10 cellular contexts compared by ENCODE assay signal in genomic region chr12:121144416-121144914, GRCh38. TPM values are rescaled to one million over a fixed set of nuclear protein-coding genes. Genes with fewer than 3 reads are reported as not detected.
A peak's percentile ranks its signal among the peaks of the same experiment; 100 is the strongest.
DNase-seq lines count a peak whose midpoint lies in the region; ATAC-seq and TF ChIP-seq lines count a peak whose summit lies in the region.
"Had no signal": no experiment of that assay in that cellular context is flagged by ENCODE, and none has a peak within 500 bp of the region (broad histone marks: within the 10 kb centered on the region; RNA-seq: fewer than 3 reads in every experiment).

No MANE protein-coding gene starts in this region.

- H3K4me1 ChIP-seq in BLaER1 treated with 17β-estradiol and CSF1 and Interleukin-3, amounts not matched to agents 10 nM and 100 nM: peaks cover 12 to 92% (median 38%) of the 10 kb centered on the region in 10 experiments; a peak in 18 of 20 replicates
- peaks cover 0 to 32% of the 10 kb centered on the region in 2 donors for H3K4me1 ChIP-seq in left lung

- intact Hi-C loops in left lung (cut with DNase I): no loop called here
- intact Hi-C loops in posterior vena cava (cut with DNase I): no loop called here

- peaks cover 0 to 15% of the 10 kb centered on the region in 2 donors for H3K36me3 Mint-ChIP-seq in activated naive CD4-positive, alpha-beta T cell treated with anti-CD3 and anti-CD28 coated beads, Interleukin-2, amount 50 U/mL, for 72 hours

- H4K20me1 ChIP-seq in BLaER1 treated with 17β-estradiol and CSF1 and Interleukin-3, amounts not matched to agents 10 nM and 100 nM: peaks cover 0 to 9% (median 0%) of the 10 kb centered on the region in 11 experiments; a peak in 2 of 22 replicates

- no peak for TF ChIP-seq CTCF in left lung (IDR thresholded peaks at IDR 0.05)

- peak overlapping the region; percentile 65 to 98 (median 78) for H3K27ac ChIP-seq in BLaER1 treated with 17β-estradiol and CSF1 and Interleukin-3, amounts not matched to agents 10 nM and 100 nM
- peak overlapping the region; percentile 59 to 90 for H3K27ac ChIP-seq in left lung

- H3K4me2 ChIP-seq in BLaER1 treated with 17β-estradiol and CSF1 and Interleukin-3, amounts not matched to agents 10 nM and 100 nM: peak overlapping the region; percentile 34 to 95 (median 69); a peak in 20 of 22 replicates

- peak overlapping the region in 9 of 11 experiments; percentile 31 to 84 (median 73); a peak in 17 of 22 replicates for H3K9ac ChIP-seq in BLaER1 treated with 17β-estradiol and CSF1 and Interleukin-3, amounts not matched to agents 10 nM and 100 nM

- H3K9me3 Mint-ChIP-seq in activated naive CD4-positive, alpha-beta T cell treated with anti-CD3 and anti-CD28 coated beads, Interleukin-2, amount 50 U/mL, for 72 hours: peaks cover 7 to 10% of the 10 kb centered on the region in 2 donors

- DNase-seq in HT1080 (ENCODE audit: low read depth): peak; percentile 35
- no peak for DNase-seq in activated naive CD4-positive, alpha-beta T cell treated with anti-CD3 and anti-CD28 coated beads, Interleukin-2, amount 50 U/mL, for 72 hours (ENCODE audit: low spot score in 2 of 2)
- no peak for DNase-seq in left lung
- no peak for DNase-seq in posterior vena cava (ENCODE audit: low spot score)
- DNase-seq in NCI-H510A treated with DMSO at 0.1 percent for 48 hours (lab: John Stamatoyannopoulos, UW): no peak
- DNase-seq: cortex of kidney, T-helper 9 cell had no signal

- H3K4me3 ChIP-seq in BLaER1 treated with 17β-estradiol and CSF1 and Interleukin-3, amounts not matched to agents 10 nM and 100 nM: no peak overlapping the region; a peak in 1 of 20 replicates
- no peak overlapping the region for H3K4me3 ChIP-seq in left lung

- H3K36me3 ChIP-seq in BLaER1 treated with 17β-estradiol and CSF1 and Interleukin-3, amounts not matched to agents 10 nM and 100 nM: peaks cover 0 to 76% (median 5%) of the 10 kb centered on the region in 11 experiments; a peak in 9 of 22 replicates
- H3K36me3 ChIP-seq in left lung: peaks cover 0 to 3% of the 10 kb centered on the region in 2 donors

- H3K27ac Mint-ChIP-seq in activated naive CD4-positive, alpha-beta T cell treated with anti-CD3 and anti-CD28 coated beads, Interleukin-2, amount 50 U/mL, for 72 hours: peak overlapping the region; percentile 50 to 69

- peak; percentile 55 to 64 for ATAC-seq in activated naive CD4-positive, alpha-beta T cell treated with anti-CD3 and anti-CD28 coated beads, Interleukin-2, amount 50 U/mL, for 72 hours
- ATAC-seq in left lung (peak; percentile 66), GM18907 (IDR thresholded peaks at IDR 0.05; ENCODE audit: unreplicated experiment) (no peak), HG03520 (IDR thresholded peaks at IDR 0.05; ENCODE audit: unreplicated experiment) (no peak)

- H3K27me3 ChIP-seq in BLaER1 treated with 17β-estradiol and CSF1 and Interleukin-3, amounts not matched to agents 10 nM and 100 nM: no peaks in the 10 kb centered on the region
- H3K27me3 ChIP-seq in left lung: no peaks in the 10 kb centered on the region

- H3K9me3 ChIP-seq in BLaER1 treated with 17β-estradiol and CSF1 and Interleukin-3, amounts not matched to agents 10 nM and 100 nM (replicated peaks in 1 of 11): peaks cover 6 to 51% (median 12%) of the 10 kb centered on the region in 11 experiments; a peak in 18 of 22 replicates
- H3K9me3 ChIP-seq in left lung: no peaks in the 10 kb centered on the region

RNA-seq across cellular contexts. Expression of gene P2RX7, which starts 11.8 kb away (rescaled TPM):
- total RNA-seq in HT1080 (2014; rRNA removed; shearing (Covaris generic)): not detected in 2 replicates
- polyA plus RNA-seq in HT1080 (2015; cell fraction: cytosol; rRNA removed): 0.02 TPM in 1 of 2 replicates, not detected in the other
- 0.02 TPM in 1 of 2 replicates, not detected in the other for polyA plus RNA-seq in HT1080 (2015; cell fraction: nucleus; rRNA removed)
- total RNA-seq in activated naive CD4-positive, alpha-beta T cell treated with anti-CD3 and anti-CD28 coated beads, Interleukin-2, amount 50 U/mL, for 72 hours: 1 to 10 TPM; 1.2 to 7.3 TPM
- total RNA-seq in left lung: 10 to 100 TPM; 11.6 to 25.6 TPM
- 1 to 10 TPM; 4.5 to 5.0 TPM for total RNA-seq in posterior vena cava

Comparison
In these comparisons a context has a peak if more than half of its experiments do, and no peak if none do; other contexts are left out.
1. ATAC-seq: peak in activated naive CD4-positive, alpha-beta T cell treated with anti-CD3 and anti-CD28 coated beads, Interleukin-2, amount 50 U/mL, for 72 hours (2 of 2) and left lung (single experiment); none in GM18907 (single experiment) and HG03520 (single experiment).